32 cellular contexts compared by ENCODE assay signal in the genomic region with DNA sequence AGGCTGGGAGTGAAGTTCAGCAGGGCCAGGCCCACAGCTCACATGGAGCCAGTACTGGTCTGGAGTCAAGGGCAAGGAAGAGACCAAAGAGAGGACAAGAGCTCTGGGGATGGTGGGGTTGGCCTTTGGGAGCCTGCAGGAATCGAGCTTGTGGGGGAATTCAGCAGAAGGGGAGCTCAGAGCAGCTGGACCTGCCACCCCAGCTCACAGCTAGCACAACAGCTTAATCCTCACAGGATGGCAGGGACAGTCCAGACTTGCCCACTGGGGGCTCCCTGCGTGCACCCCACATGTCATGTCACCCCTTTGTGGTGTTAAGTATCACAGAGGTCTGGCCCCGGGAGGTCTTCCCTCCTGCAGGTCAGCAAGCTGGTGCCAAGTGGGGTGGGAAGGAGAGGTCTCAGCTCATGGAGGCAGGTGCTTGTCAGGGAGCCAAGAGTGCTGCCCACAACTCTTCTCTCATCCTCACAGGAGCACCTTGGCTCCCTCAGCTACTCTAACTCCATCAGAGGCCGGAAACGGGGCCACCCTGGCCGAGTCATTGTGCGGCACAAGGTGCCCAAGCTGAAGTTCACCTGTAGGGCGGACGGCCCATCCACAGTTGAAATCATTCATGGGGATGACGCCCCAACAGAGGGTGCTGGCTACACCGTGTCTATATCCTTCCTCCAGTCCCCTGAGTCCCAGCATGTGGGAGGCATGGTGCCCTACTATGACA.
"Had no signal": no experiment of that assay in that cellular context is flagged by ENCODE, and none has a peak within 500 bp of the region (broad histone marks: within the 10 kb centered on the region; RNA-seq: fewer than 3 reads in every experiment).

No MANE protein-coding gene starts in this region.

- H3K4me3 ChIP-seq: adrenal gland, body of pancreas, breast epithelium had no signal

- DNase-seq: activated B cell treated with CpG ODN at 0.5 μM for 24 hours; activated CD4-positive, alpha-beta memory T cell treated with anti-CD3 and anti-CD28 coated beads for 36 hours; activated CD4-positive, alpha-beta T cell treated with anti-CD3 and anti-CD28 coated beads for 4 hours; activated CD4-positive, alpha-beta T cell treated with anti-CD3 and anti-CD28 coated beads, Interleukin-2, amount 10 ng/mL, durations not matched to agents 24 days and 14 days; activated CD4-positive, alpha-beta T cell treated with anti-CD3 and anti-CD28 coated beads, Interleukin-2, amount 50 U/mL, for 1 hour; activated CD4-positive, alpha-beta T cell treated with anti-CD3 and anti-CD28 coated beads, Interleukin-2, amount 50 U/mL, for 4 hours; activated CD4-positive, CD25-positive, alpha-beta regulatory T cell treated with anti-CD3 and anti-CD28 coated beads, Interleukin-2, amount 50 U/mL, for 72 hours; activated CD8-positive, alpha-beta memory T cell treated with anti-CD3 and anti-CD28 coated beads, Interleukin-2, amount 50 U/mL, for 4 hours; activated CD8-positive, alpha-beta T cell treated with anti-CD3 and anti-CD28 coated beads for 36 hours; activated effector memory CD4-positive, alpha-beta T cell treated with anti-CD3 and anti-CD28 coated beads, Interleukin-2, amount 50 U/mL, for 16 hours; activated gamma-delta T cell treated with Interleukin-2 at 50 U/mL for 16 hours; activated naive CD4-positive, alpha-beta T cell; activated naive CD4-positive, alpha-beta T cell treated with anti-CD3 and anti-CD28 coated beads for 36 hours; activated naive CD4-positive, alpha-beta T cell treated with anti-CD3 and anti-CD28 coated beads, Interleukin-2, amount 50 U/mL, for 16 hours; activated naive CD8-positive, alpha-beta T cell treated with anti-CD3 and anti-CD28 coated beads for 36 hours; activated T-cell treated with anti-CD3 and anti-CD28 coated beads for 4 hours; activated T-cell treated with anti-CD3 and anti-CD28 coated beads, Interleukin-2, amount 50 U/mL, for 1 hour; activated T-cell treated with anti-CD3 and anti-CD28 coated beads, Interleukin-2, amount 50 U/mL, for 4 hours; activated T-cell treated with anti-CD3 and anti-CD28 coated beads, Interleukin-2, amount 50 U/mL, for 72 hours; adrenal gland; amniotic stem cell; aorta; body of pancreas; brain microvascular endothelial cell; central memory CD4-positive, alpha-beta T cell; T-helper 1 cell; T-helper 2 cell; T-helper 9 cell had no signal

- H3K27me3 ChIP-seq: brain microvascular endothelial cell had no signal

- H3K27ac ChIP-seq: adrenal gland, body of pancreas, brain microvascular endothelial cell, breast epithelium, VCaP had no signal

- ATAC-seq: activated CD8-positive, alpha-beta T cell treated with anti-CD3 and anti-CD28 coated beads for 36 hours; activated naive CD4-positive, alpha-beta T cell treated with anti-CD3 and anti-CD28 coated beads, Interleukin-2, amount 50 U/mL, for 72 hours; activated T-cell treated with anti-CD3 and anti-CD28 coated beads, Interleukin-2, amount 50 U/mL, for 4 hours; activated T-cell treated with anti-CD3 and anti-CD28 coated beads, Interleukin-2, amount 50 U/mL, for 72 hours; activated T-helper 17 cell treated with anti-CD3 and anti-CD28 coated beads, Interleukin-2, amount 50 U/mL, for 72 hours; body of pancreas had no signal

- H3K36me3 ChIP-seq: adrenal gland, brain microvascular endothelial cell, breast epithelium had no signal

- H3K4me1 ChIP-seq: adrenal gland, body of pancreas, breast epithelium had no signal

- H3K9me3 ChIP-seq: adrenal gland, body of pancreas, breast epithelium had no signal
